10 cellular contexts compared by ENCODE assay signal in genomic region chr19:13861392-13861713, GRCh38. TPM values are rescaled to one million over a fixed set of nuclear protein-coding genes. Genes with fewer than 3 reads are reported as not detected.
DNase-seq lines count a peak whose midpoint lies in the region; ATAC-seq and TF ChIP-seq lines count a peak whose summit lies in the region.
"Had no signal": no experiment of that assay in that cellular context is flagged by ENCODE, and none has a peak within 500 bp of the region (broad histone marks: within the 10 kb centered on the region; RNA-seq: fewer than 3 reads in every experiment).

No MANE protein-coding gene starts in this region.

- no peak for TF ChIP-seq POLR2A in testis (IDR thresholded peaks at IDR 0.05)

- H3K27ac Mint-ChIP-seq in activated CD4-positive, alpha-beta memory T cell treated with anti-CD3 and anti-CD28 coated beads for 36 hours: peak overlapping the region; percentile 99

- peak overlapping the region; percentile 97 for H3K4me3 Mint-ChIP-seq in activated CD4-positive, alpha-beta memory T cell treated with anti-CD3 and anti-CD28 coated beads for 36 hours

- H3K27ac ChIP-seq in iPS-20b (ENCODE audit: low read length) (no peak overlapping the region), testis (peak overlapping the region; percentile 74 to 94)

- ATAC-seq in HG02571 (IDR thresholded peaks at IDR 0.05; ENCODE audit: unreplicated experiment) (peak; percentile 29), HG03280 (IDR thresholded peaks at IDR 0.05; ENCODE audit: unreplicated experiment) (no peak)

- no peaks in the 10 kb centered on the region for H3K9me3 Mint-ChIP-seq in activated CD4-positive, alpha-beta memory T cell treated with anti-CD3 and anti-CD28 coated beads for 36 hours

- no peaks in the 10 kb centered on the region for H3K36me3 Mint-ChIP-seq in activated CD4-positive, alpha-beta memory T cell treated with anti-CD3 and anti-CD28 coated beads for 36 hours

- H3K4me1 ChIP-seq in iPS-20b (ENCODE audit: insufficient read depth, low read length): peaks cover 3% of the 10 kb centered on the region; the same call in 1 of the 2 replicates
- peaks cover 10% of the 10 kb centered on the region for H3K4me1 ChIP-seq in testis

- 19 to 24% methylated on average over 5 to 11 of the region's 11 CpGs for WGBS in testis, 2 donors

- H3K36me3 ChIP-seq in GM06990 (ENCODE audit: control insufficient read depth, insufficient read depth, low read length) (no peaks in the 10 kb centered on the region), iPS-20b (ENCODE audit: insufficient read depth, low read depth, low read length) (no peaks in the 10 kb centered on the region), testis (ENCODE audit: low read depth, missing control alignments) (no peaks in the 10 kb centered on the region)

- no peak for TF ChIP-seq CTCF in GM06990 (IDR thresholded peaks at IDR 0.05; ENCODE audit: insufficient read depth, low read length, poor library complexity, severe bottlenecking)
- TF ChIP-seq CTCF in testis (IDR thresholded peaks at IDR 0.05): no peak

- DNase-seq in GM06990 (ENCODE audit: extremely low read depth, insufficient read length) (no peak), testis (no peak), NCI-H2107 treated with DMSO at 0.1 percent for 48 hours (lab: John Stamatoyannopoulos, UW; ENCODE audit: unreplicated experiment) (no peak), HK-2 (ENCODE audit: unreplicated experiment) (no peak)
- peak; percentile 47 for DNase-seq in activated CD4-positive, alpha-beta memory T cell treated with anti-CD3 and anti-CD28 coated beads for 36 hours

- peaks cover 17% of the 10 kb centered on the region for H3K27me3 Mint-ChIP-seq in activated CD4-positive, alpha-beta memory T cell treated with anti-CD3 and anti-CD28 coated beads for 36 hours

- intact Hi-C loops in activated CD4-positive, alpha-beta memory T cell treated with anti-CD3 and anti-CD28 coated beads for 36 hours (cut with micrococcal nuclease): loop anchor here (1.0 to 10.0 kb wide), 5 partner anchors 14 to 584 kb away; no protein-coding TSS in a partner anchor
- intact Hi-C loops in testis (cut with DNase I; ENCODE audit: low total_unique reads): loop anchor here (10.0 kb wide), 1 partner anchor 77 kb away; no protein-coding TSS in a partner anchor

- H3K9ac ChIP-seq in iPS-20b (ENCODE audit: low read depth, low read length): peak overlapping the region; percentile 56; the same call in 1 of the 2 replicates

- H3K4me3 ChIP-seq in GM06990 (replicated peaks; ENCODE audit: low read depth, low read length) (peak overlapping the region; percentile 63), iPS-20b (ENCODE audit: low read length) (peak overlapping the region; percentile 68; the same call in 1 of the 2 replicates), testis (peak overlapping the region in 1 of 2 donors; percentile 58)

- H3K4me1 Mint-ChIP-seq in activated CD4-positive, alpha-beta memory T cell treated with anti-CD3 and anti-CD28 coated beads for 36 hours (ENCODE audit: low read depth): peaks cover 35% of the 10 kb centered on the region

- H3K27me3 ChIP-seq in GM06990 (replicated peaks; ENCODE audit: control insufficient read depth, insufficient read depth, low read length) (no peaks in the 10 kb centered on the region; the same call in 1 of the 2 replicates), iPS-20b (ENCODE audit: insufficient read depth, low read length) (peaks cover 43% of the 10 kb centered on the region), testis (no peaks in the 10 kb centered on the region)

- CTCF ChIA-PET in activated CD4-positive, alpha-beta memory T cell treated with anti-CD3 and anti-CD28 coated beads for 36 hours (lab: Charles Lee): interaction anchor here (0.6 to 4.8 kb wide), 19 partner anchors 9 to 896 kb away, joined by 3 to 145 read pairs (median 5); partner anchors contain the start of gene C19orf53

- H3K9me3 ChIP-seq in iPS-20b (ENCODE audit: insufficient read depth, low read depth, low read length) (no peaks in the 10 kb centered on the region), testis (no peaks in the 10 kb centered on the region)

- POLR2A ChIA-PET in activated CD4-positive, alpha-beta memory T cell treated with anti-CD3 and anti-CD28 coated beads for 36 hours (lab: Charles Lee): interaction anchor here (0.6 to 3.6 kb wide), 15 partner anchors 11 to 1128 kb away, joined by 3 to 36 read pairs (median 9); partner anchors contain the start of gene ZSWIM4

RNA-seq across cellular contexts. Expression of gene NANOS3, which starts 15.6 kb away (rescaled TPM):
- total RNA-seq in activated CD4-positive, alpha-beta memory T cell treated with anti-CD3 and anti-CD28 coated beads for 36 hours: 1 to 10 TPM; 1.1 to 2.7 TPM
- 10 to 100 TPM; 14.5 to 18.6 TPM for total RNA-seq in testis
- polyA plus RNA-seq in testis (ENCODE audit: insufficient read depth, low read depth, low replicate concordance): 9.3 TPM
- total RNA-seq: M059J, renal cortical epithelial cell had no signal

RNA-seq across cellular contexts. Expression of gene BRME1, which starts 44.6 kb away (rescaled TPM):
- total RNA-seq in activated CD4-positive, alpha-beta memory T cell treated with anti-CD3 and anti-CD28 coated beads for 36 hours: 1 to 10 TPM; 7.7 to 9.0 TPM
- total RNA-seq in testis: 10 to 100 TPM; 26.3 to 48.9 TPM
- 17.8 TPM for polyA plus RNA-seq in testis (ENCODE audit: insufficient read depth, low read depth, low replicate concordance)

RNA-seq across cellular contexts. Expression of gene CC2D1A, which starts 44.6 kb away (rescaled TPM):
- 10 to 100 TPM; 25.8 to 31.0 TPM for total RNA-seq in activated CD4-positive, alpha-beta memory T cell treated with anti-CD3 and anti-CD28 coated beads for 36 hours
- total RNA-seq in testis: 10 to 100 TPM; 56.6 to 62.7 TPM
- 31.0 TPM for polyA plus RNA-seq in testis (ENCODE audit: insufficient read depth, low read depth, low replicate concordance)

Comparison
In these comparisons a context has a peak if more than half of its experiments do, and no peak if none do; other contexts are left out.
1. RNA of gene NANOS3, which starts 15.6 kb away (total RNA-seq): 14.5 to 18.6 TPM in testis; 1.1 to 2.7 TPM in activated CD4-positive, alpha-beta memory T cell treated with anti-CD3 and anti-CD28 coated beads for 36 hours; every median in the first group is over 4 times any median in the second.